39 cellular contexts compared by ENCODE assay signal in the genomic region with DNA sequence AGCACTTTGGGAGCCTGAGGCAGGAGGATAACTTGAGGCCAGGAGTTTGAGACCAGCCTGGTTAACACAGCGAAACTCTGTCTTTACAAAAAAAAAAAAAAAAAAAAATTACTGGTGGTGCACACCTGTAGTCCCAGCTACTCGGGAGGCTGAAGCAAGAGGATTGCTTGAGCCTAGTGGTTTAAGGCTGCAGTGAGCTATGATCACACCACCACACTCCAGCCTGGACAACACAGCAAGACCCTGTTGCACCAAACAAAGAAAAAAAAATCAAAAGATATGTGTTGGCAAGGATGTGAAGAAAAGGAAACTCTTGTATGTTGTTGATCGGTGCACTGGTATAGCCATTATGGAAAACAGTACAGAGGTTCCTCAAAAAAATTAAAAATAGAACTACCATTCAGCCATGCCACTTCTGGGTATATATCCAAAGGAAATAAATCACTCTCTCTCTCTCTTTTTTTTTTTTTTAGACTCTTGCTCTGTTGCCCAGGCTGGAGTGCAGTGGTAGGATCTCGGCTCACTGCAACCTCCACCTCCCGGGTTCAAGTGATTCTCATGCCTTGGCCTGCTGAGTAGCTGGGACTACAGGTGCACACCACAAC. TPM values are rescaled to one million over a fixed set of nuclear protein-coding genes. Genes with fewer than 3 reads are reported as not detected.
"Had no signal": no experiment of that assay in that cellular context is flagged by ENCODE, and none has a peak within 500 bp of the region (broad histone marks: within the 10 kb centered on the region; RNA-seq: fewer than 3 reads in every experiment).

No MANE protein-coding gene starts in this region.

- DNase-seq: Karpas-422, Kasumi-1, KG1, MG63, MM.1S, MV-4-11, NCI-H1048, NCI-H1092, NCI-H1092 treated with DMSO at 0.1 percent for 48 hours, NCI-H1105, NCI-H1105 treated with DMSO at 0.1 percent for 48 hours, NCI-H1417, NCI-H1417 treated with DMSO at 0.1 percent for 48 hours, NCI-H1436, NCI-H1436 treated with DMSO at 0.1 percent for 48 hours, NCI-H146, NCI-H1694, NCI-H1694 treated with DMSO at 0.1 percent for 48 hours, NCI-H187, NCI-H187 treated with DMSO at 0.1 percent for 48 hours, NCI-H1930, NCI-H2029, NCI-H2029 treated with DMSO at 0.1 percent for 48 hours, NCI-H2081, NCI-H2081 treated with DMSO at 0.1 percent for 48 hours, NCI-H2107, NCI-H2171, NCI-H2171 treated with DMSO at 0.1 percent for 48 hours, NCI-H2227 treated with DMSO at 0.1 percent for 48 hours, NCI-H226, NCI-H345, NCI-H446, NCI-H446 treated with DMSO at 0.1 percent for 48 hours, NCI-H510A had no signal

- H3K27ac ChIP-seq: KMS-11 had no signal

- H3K9ac ChIP-seq: KMS-11 had no signal

- H3K4me3 ChIP-seq: MG63 had no signal

- H3K27me3 ChIP-seq: MG63 had no signal

- H3K4me2 ChIP-seq: KMS-11 had no signal

- H3K9me3 ChIP-seq: MG63 had no signal

- H3K36me3 ChIP-seq: MG63 had no signal

RNA-seq across cellular contexts. Expression of a gene that starts 33.3 kb away (rescaled TPM):
- total RNA-seq: LHCN-M2, M059J, MCF 10A, NCI-H460 had no signal
